9 cellular contexts compared by ENCODE assay signal in the genomic region with DNA sequence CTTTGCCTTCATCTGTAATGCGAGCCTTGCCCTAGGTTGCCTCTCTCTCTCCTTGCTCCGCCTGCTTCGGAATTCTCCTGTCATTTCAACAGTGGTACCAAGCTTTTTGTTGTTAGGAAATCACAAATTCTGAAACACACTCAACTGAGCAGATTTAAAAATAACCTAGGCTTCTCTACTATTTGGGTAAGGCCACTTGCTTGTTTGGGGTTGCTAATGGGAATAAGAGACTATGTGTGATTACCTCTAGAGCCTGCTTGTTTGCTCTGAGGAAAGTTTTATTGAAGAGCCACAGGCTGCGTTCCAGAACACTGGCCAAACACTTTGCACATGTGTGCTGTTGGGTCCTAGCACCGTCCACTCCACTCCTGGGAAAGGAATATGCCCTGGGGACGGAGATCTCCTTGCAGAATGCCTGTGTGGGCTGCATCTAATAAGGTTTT.
DNase-seq lines count a peak whose midpoint lies in the region; ATAC-seq, FAIRE-seq and TF ChIP-seq lines count a peak whose summit lies in the region.
"Had no signal": no experiment of that assay in that cellular context is flagged by ENCODE, and none has a peak within 500 bp of the region (broad histone marks: within the 10 kb centered on the region; RNA-seq: fewer than 3 reads in every experiment).

No MANE protein-coding gene starts in this region.

- no peaks in the 10 kb centered on the region for H3K9me3 ChIP-seq in esophagus muscularis mucosa

- H3K27me3 Mint-ChIP-seq in nephron (ENCODE audit: low read depth): no peaks in the 10 kb centered on the region

- TF ChIP-seq CTCF in AG10803 (conservative IDR thresholded peaks at IDR 0.05; ENCODE audit: low read length) (no peak), esophagus muscularis mucosa (IDR thresholded peaks at IDR 0.05) (no peak), nephron (IDR thresholded peaks at IDR 0.05; ENCODE audit: unreplicated experiment in 3 of 3) (no peak)

- TF ChIP-seq EP300 in esophagus muscularis mucosa (IDR thresholded peaks at IDR 0.05): no peak

- no peak for FAIRE-seq in frontal cortex (lab: Jason Lieb, UNC)

- ATAC-seq in GM21717 (IDR thresholded peaks at IDR 0.05; ENCODE audit: unreplicated experiment) (no peak), HG03469 (IDR thresholded peaks at IDR 0.05; ENCODE audit: unreplicated experiment) (no peak)

- peaks cover 25 to 40% (median 36%) of the 10 kb centered on the region in 4 donors for H3K4me1 ChIP-seq in esophagus muscularis mucosa

- no peaks in the 10 kb centered on the region for H3K9me3 Mint-ChIP-seq in nephron

- peak overlapping the region; percentile 83 to 89 (median 86) for H3K27ac ChIP-seq in esophagus muscularis mucosa (replicated peaks in 1 of 4)
- H3K27ac ChIP-seq: SK-N-MC had no signal

- peak; percentile 35 for DNase-seq in AG10803 (ENCODE audit: low read depth)
- peak; percentile 26 for DNase-seq in NCI-H146 treated with DMSO at 0.1 percent for 48 hours (lab: John Stamatoyannopoulos, UW; ENCODE audit: unreplicated experiment)
- no peak for DNase-seq in esophagus muscularis mucosa (ENCODE audit: extremely low spot score)
- no peak for DNase-seq in SHP77 (lab: John Stamatoyannopoulos, UW)
- no peak for DNase-seq in frontal cortex (ENCODE audit: low spot score in 2 of 2)

- intact Hi-C loops in esophagus muscularis mucosa (cut with DNase I): loop anchor here (5.0 kb wide), 1 partner anchor 66 kb away; a partner anchor contains a TSS

- WGBS in esophagus muscularis mucosa: 58% methylated on average over 6 of the region's 6 CpGs

- peak overlapping the region; percentile 55 to 86 (median 64) for H3K27ac Mint-ChIP-seq in nephron

- no peak overlapping the region for H3K4me3 Mint-ChIP-seq in nephron

- TF ChIP-seq POLR2A in esophagus muscularis mucosa (IDR thresholded peaks at IDR 0.05; ENCODE audit: low read depth): no peak

- H3K36me3 ChIP-seq in esophagus muscularis mucosa: no peaks in the 10 kb centered on the region

- no peak overlapping the region for H3K4me3 ChIP-seq in AG10803 (ENCODE audit: low read length)
- peak overlapping the region in 1 of 4 donors; percentile 5 for H3K4me3 ChIP-seq in esophagus muscularis mucosa
- H3K4me3 ChIP-seq: SK-N-MC had no signal

- H3K27me3 ChIP-seq in esophagus muscularis mucosa: no peaks in the 10 kb centered on the region

- no peaks in the 10 kb centered on the region for H3K36me3 Mint-ChIP-seq in nephron (ENCODE audit: low read depth)

- H3K4me1 Mint-ChIP-seq in nephron: peaks cover 15% of the 10 kb centered on the region

Comparison
In these comparisons a context has a peak if more than half of its experiments do, and no peak if none do; other contexts are left out.
1. DNase-seq: peak in AG10803 (single experiment) and NCI-H146 treated with DMSO at 0.1 percent for 48 hours (single experiment); none in esophagus muscularis mucosa (single experiment), SHP77 (0 of 2) and frontal cortex (0 of 2).